14 cellular contexts compared by ENCODE assay signal in the genomic region with DNA sequence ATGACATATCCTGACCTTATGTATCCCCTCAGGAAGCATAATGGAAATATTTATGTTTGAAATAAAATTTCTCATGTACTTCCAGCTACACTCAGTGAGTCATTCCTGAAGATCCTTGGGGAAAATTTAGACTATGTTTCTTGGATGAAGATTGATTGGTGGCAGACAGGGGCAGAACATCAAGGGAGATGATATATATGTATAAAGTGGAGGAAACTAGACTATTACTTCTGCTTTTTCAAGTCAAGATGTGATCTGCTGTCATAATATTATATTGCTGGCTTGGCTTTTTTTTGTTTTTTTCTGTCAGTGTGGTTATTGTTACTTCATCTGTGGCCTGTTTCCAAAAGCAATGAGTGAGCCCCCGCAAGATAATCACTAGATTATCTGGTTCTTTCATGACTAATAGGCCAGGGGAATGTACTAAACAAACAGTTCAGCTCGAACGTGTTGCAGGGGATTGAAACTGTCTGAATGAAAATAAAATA.
A peak's percentile ranks its signal among the peaks of the same experiment; 100 is the strongest.
DNase-seq lines count a peak whose midpoint lies in the region; ATAC-seq and TF ChIP-seq lines count a peak whose summit lies in the region.
"Had no signal": no experiment of that assay in that cellular context is flagged by ENCODE, and none has a peak within 500 bp of the region (broad histone marks: within the 10 kb centered on the region; RNA-seq: fewer than 3 reads in every experiment).

No MANE protein-coding gene starts in this region.

- no peak for TF ChIP-seq CTCF in AG09309 (IDR thresholded peaks at IDR 0.05; ENCODE audit: control insufficient read depth, insufficient read depth, low read depth, low read length, missing control alignments)
- TF ChIP-seq CTCF in body of pancreas (IDR thresholded peaks at IDR 0.05) = no peak
- no peak for TF ChIP-seq CTCF in type B pancreatic cell (conservative IDR thresholded peaks at IDR 0.05)
- no peak for TF ChIP-seq CTCF in progenitor cell of endocrine pancreas (IDR thresholded peaks at IDR 0.05; ENCODE audit: unreplicated experiment)

- intact Hi-C loops in body of pancreas (cut with DNase I) = no loop called here

- DNase-seq in AG09309 (ENCODE audit: low read depth) = peak; percentile 31
- DNase-seq in LHCN-M2 (ENCODE audit: low read depth) = peak; percentile 87
- peak in 1 of 4 donors; percentile 7 for DNase-seq in body of pancreas
- DNase-seq in kidney tubule cell (ENCODE audit: low spot score) = peak; percentile 54
- DNase-seq in type B pancreatic cell (ENCODE audit: extremely low spot score, unreplicated experiment) = no peak
- DNase-seq in progenitor cell of endocrine pancreas (ENCODE audit: low spot score, unreplicated experiment) = no peak
- no peak for DNase-seq in cerebellar cortex (ENCODE audit: low spot score)
- DNase-seq: CD4-positive, alpha-beta T cell; kidney; NCI-H2081 treated with DMSO at 0.1 percent for 48 hours; small intestine; stimulated activated naive B cell treated with anti-CD40 and anti-IgM and Interleukin-4, amounts not matched to agents 10 μg/mL and 1 μg/mL and 100 μg/mL, for 72 hours had no signal

- no peak for TF ChIP-seq POLR2A in body of pancreas (IDR thresholded peaks at IDR 0.05)

- ATAC-seq in body of pancreas = peak; percentile 40
- ATAC-seq in HG03025 (IDR thresholded peaks at IDR 0.05; ENCODE audit: low FRiP score, unreplicated experiment) = no peak

- H3K36me3 Mint-ChIP-seq in type B pancreatic cell (no peaks in the 10 kb centered on the region), progenitor cell of endocrine pancreas (ENCODE audit: insufficient read depth) (no peaks in the 10 kb centered on the region)
- H3K36me3 Mint-ChIP-seq: stimulated activated naive B cell treated with anti-CD40 and anti-IgM and Interleukin-4, amounts not matched to agents 10 μg/mL and 1 μg/mL and 100 μg/mL, for 72 hours had no signal

- 7 to 9% methylated on average over 3 of the region's 3 CpGs for WGBS in body of pancreas, 2 donors

- no peak overlapping the region for H3K4me3 Mint-ChIP-seq in type B pancreatic cell
- H3K4me3 Mint-ChIP-seq in progenitor cell of endocrine pancreas (ENCODE audit: low read depth) = no peak overlapping the region
- H3K4me3 Mint-ChIP-seq: CD4-positive, alpha-beta T cell; dendritic cell treated with granulocyte-macrophage colony-stimulating factor and Interleukin-4, amounts not matched to agents 40 ng/mL and 50 ng/mL, for 4 days; stimulated activated naive B cell treated with anti-CD40 and anti-IgM and Interleukin-4, amounts not matched to agents 10 μg/mL and 1 μg/mL and 100 μg/mL, for 72 hours had no signal

- H3K4me1 Mint-ChIP-seq in type B pancreatic cell (ENCODE audit: unreplicated experiment) (no peaks in the 10 kb centered on the region), progenitor cell of endocrine pancreas (ENCODE audit: low read depth) (peaks cover 3% of the 10 kb centered on the region)

- H3K27me3 Mint-ChIP-seq in type B pancreatic cell (peaks cover 12% of the 10 kb centered on the region), progenitor cell of endocrine pancreas (no peaks in the 10 kb centered on the region)
- H3K27me3 Mint-ChIP-seq: CD4-positive, alpha-beta T cell; dendritic cell treated with granulocyte-macrophage colony-stimulating factor and Interleukin-4, amounts not matched to agents 40 ng/mL and 50 ng/mL, for 4 days; stimulated activated naive B cell treated with anti-CD40 and anti-IgM and Interleukin-4, amounts not matched to agents 10 μg/mL and 1 μg/mL and 100 μg/mL, for 72 hours had no signal

- no peaks in the 10 kb centered on the region for H3K9me3 ChIP-seq in body of pancreas

- H3K27me3 ChIP-seq in body of pancreas = no peaks in the 10 kb centered on the region

- H3K9me3 Mint-ChIP-seq in type B pancreatic cell = no peaks in the 10 kb centered on the region
- H3K9me3 Mint-ChIP-seq in progenitor cell of endocrine pancreas (ENCODE audit: low read depth) = no peaks in the 10 kb centered on the region
- H3K9me3 Mint-ChIP-seq: CD4-positive, alpha-beta T cell; dendritic cell treated with granulocyte-macrophage colony-stimulating factor and Interleukin-4, amounts not matched to agents 40 ng/mL and 50 ng/mL, for 4 days; stimulated activated naive B cell treated with anti-CD40 and anti-IgM and Interleukin-4, amounts not matched to agents 10 μg/mL and 1 μg/mL and 100 μg/mL, for 72 hours had no signal

- H3K27ac Mint-ChIP-seq in type B pancreatic cell (no peak overlapping the region), progenitor cell of endocrine pancreas (no peak overlapping the region)
- H3K27ac Mint-ChIP-seq: CD4-positive, alpha-beta T cell; dendritic cell treated with granulocyte-macrophage colony-stimulating factor and Interleukin-4, amounts not matched to agents 40 ng/mL and 50 ng/mL, for 4 days; stimulated activated naive B cell treated with anti-CD40 and anti-IgM and Interleukin-4, amounts not matched to agents 10 μg/mL and 1 μg/mL and 100 μg/mL, for 72 hours had no signal

- H3K4me1 ChIP-seq in body of pancreas = peaks cover 5% of the 10 kb centered on the region

- H3K4me3 ChIP-seq in AG09309 (ENCODE audit: control insufficient read depth, low read depth, low read length) (no peak overlapping the region), body of pancreas (no peak overlapping the region)

- no peaks in the 10 kb centered on the region for H3K36me3 ChIP-seq in body of pancreas (replicated peaks in 1 of 2; ENCODE audit: insufficient read depth in 1 of 2, low read depth in 2 of 2)

- H3K27ac ChIP-seq in body of pancreas = no peak overlapping the region

Comparison
In these comparisons a context has a peak if more than half of its experiments do, and no peak if none do; other contexts are left out.
1. DNase-seq: peak in AG09309 (single experiment), LHCN-M2 (single experiment) and kidney tubule cell (single experiment); none in type B pancreatic cell (single experiment), progenitor cell of endocrine pancreas (single experiment) and cerebellar cortex (single experiment).